Comparison of ENCODE assay signal across 1 cellular context in genomic region chr5:131379723-131380122, GRCh38.
TF ChIP-seq lines count a peak whose summit lies in the region.

No MANE protein-coding gene starts in this region.

TF ChIP-seq in GM12878, 131 proteins besides CTCF, POLR2A, EP300 and RAD21 (continued from another document):
- TF ChIP-seq NKRF (conservative IDR thresholded peaks at IDR 0.05) = no peak
- TF ChIP-seq GABPA (IDR thresholded peaks at IDR 0.05; ENCODE audit: low read depth) = peak; percentile 58
- TF ChIP-seq HDGF (IDR thresholded peaks at IDR 0.05) = peak; percentile 66
- TF ChIP-seq CBX3 (IDR thresholded peaks at IDR 0.05; ENCODE audit: borderline replicate concordance, low read depth) = no peak
- TF ChIP-seq E2F8 (IDR thresholded peaks at IDR 0.05; ENCODE audit: low read depth, partially characterized antibody) = no peak
- TF ChIP-seq ETV6 (conservative IDR thresholded peaks at IDR 0.05 in 1 of 2, IDR thresholded peaks at IDR 0.05 in 1 of 2; ENCODE audit: borderline replicate concordance in 1 of 2, low read depth in 1 of 2) = peak in 1 of 2 experiments; percentile 83; a peak in 2 of 4 replicates
- TF ChIP-seq SREBF1 (IDR thresholded peaks at IDR 0.05; ENCODE audit: low read length) = no peak
- TF ChIP-seq FOXM1 (IDR thresholded peaks at IDR 0.05; ENCODE audit: low read depth, low read length) = no peak
- no peak for TF ChIP-seq YY1 (IDR thresholded peaks at IDR 0.05; ENCODE audit: low read depth, low read length)
- TF ChIP-seq WRNIP1 (IDR thresholded peaks at IDR 0.05; ENCODE audit: borderline replicate concordance, low read depth, low read length) = no peak
- no peak for TF ChIP-seq BRCA1 (IDR thresholded peaks at IDR 0.05; ENCODE audit: low read depth, low read length)
- TF ChIP-seq CBFB (IDR thresholded peaks at IDR 0.05; ENCODE audit: low read depth) = peak; percentile 25; the same call in 1 of the 2 replicates
- peak; percentile 71 for TF ChIP-seq CREB1 (IDR thresholded peaks at IDR 0.05; ENCODE audit: low read depth)
- no peak for TF ChIP-seq E2F4 (IDR thresholded peaks at IDR 0.05; ENCODE audit: low read depth, low read length)
- no peak for TF ChIP-seq MYB (IDR thresholded peaks at IDR 0.05; ENCODE audit: borderline replicate concordance, low read depth, low read length)
- TF ChIP-seq SMAD1 (IDR thresholded peaks at IDR 0.05; ENCODE audit: low read depth, partially characterized antibody) = no peak
- peak; percentile 44; the same call in 1 of the 2 replicates for TF ChIP-seq MTA2 (IDR thresholded peaks at IDR 0.05; ENCODE audit: low read depth)
- TF ChIP-seq ZNF217 (IDR thresholded peaks at IDR 0.05) = no peak
- peak; percentile 12; the same call in 1 of the 2 replicates for TF ChIP-seq PAX5 (IDR thresholded peaks at IDR 0.05; ENCODE audit: borderline replicate concordance, low read depth, low read length)
- 0 out of 2 replicates have a peak, but pooled peaks have one; percentile 43 for TF ChIP-seq NR2F1 (conservative IDR thresholded peaks at IDR 0.05)
- TF ChIP-seq BACH1 (IDR thresholded peaks at IDR 0.05; ENCODE audit: borderline replicate concordance) = no peak
- TF ChIP-seq FOS (IDR thresholded peaks at IDR 0.05; ENCODE audit: borderline replicate concordance, extremely low read depth, insufficient read length) = no peak
- TF ChIP-seq SMARCA5 (IDR thresholded peaks at IDR 0.05) = no peak
- peak; percentile 81; the same call in 1 of the 2 replicates for TF ChIP-seq IKZF1 (conservative IDR thresholded peaks at IDR 0.05)
- TF ChIP-seq MLLT1 (IDR thresholded peaks at IDR 0.05) = peak; percentile 68
